Comparison of ENCODE assay signal across 18 cellular contexts in genomic region chr5:114830114-114830513, GRCh38.
DNase-seq lines count a peak whose midpoint lies in the region; ATAC-seq, FAIRE-seq and TF ChIP-seq lines count a peak whose summit lies in the region.
"Had no signal": no experiment of that assay in that cellular context is flagged by ENCODE, and none has a peak within 500 bp of the region (broad histone marks: within the 10 kb centered on the region; RNA-seq: fewer than 3 reads in every experiment).

No MANE protein-coding gene starts in this region.

- no peak for FAIRE-seq in D721Med (lab: Jason Lieb, UNC)
- FAIRE-seq: GM12892 had no signal

- H3K9me3 Mint-ChIP-seq in nephron progenitor cell = peaks cover 21% of the 10 kb centered on the region
- H3K9me3 Mint-ChIP-seq in stimulated activated effector memory CD8-positive, alpha-beta T cell treated with anti-CD3 and anti-CD28 coated beads, Interleukin-12 subunit alpha, Interleukin-12 subunit beta, amount 100 ng/mL, for 72 hours = peaks cover 5% of the 10 kb centered on the region

- no peaks in the 10 kb centered on the region for H3K36me3 ChIP-seq in SJCRH30

- H3K27me3 Mint-ChIP-seq in nephron progenitor cell (ENCODE audit: low read depth, poor library complexity) (peaks cover 8% of the 10 kb centered on the region), T-helper 17 cell (no peaks in the 10 kb centered on the region)
- H3K27me3 Mint-ChIP-seq: B cell; CD4-positive, alpha-beta T cell had no signal

- H3K36me3 Mint-ChIP-seq in nephron progenitor cell (ENCODE audit: low read depth) (no peaks in the 10 kb centered on the region), T-helper 17 cell (ENCODE audit: low read depth) (no peaks in the 10 kb centered on the region)
- no peaks in the 10 kb centered on the region for H3K36me3 Mint-ChIP-seq in stimulated activated effector memory CD8-positive, alpha-beta T cell treated with anti-CD3 and anti-CD28 coated beads, Interleukin-12 subunit alpha, Interleukin-12 subunit beta, amount 100 ng/mL, for 72 hours

- TF ChIP-seq CTCF in nephron progenitor cell (IDR thresholded peaks at IDR 0.05) = no peak
- TF ChIP-seq CTCF in D721Med (IDR thresholded peaks at IDR 0.05; ENCODE audit: insufficient read depth, missing control alignments) = no peak

- H3K4me1 Mint-ChIP-seq in nephron progenitor cell (no peaks in the 10 kb centered on the region), T-helper 17 cell (no peaks in the 10 kb centered on the region)
- H3K4me1 Mint-ChIP-seq in stimulated activated effector memory CD8-positive, alpha-beta T cell treated with anti-CD3 and anti-CD28 coated beads, Interleukin-12 subunit alpha, Interleukin-12 subunit beta, amount 100 ng/mL, for 72 hours = no peaks in the 10 kb centered on the region

- H3K4me3 Mint-ChIP-seq in nephron progenitor cell = no peak overlapping the region
- H3K4me3 Mint-ChIP-seq in stimulated activated effector memory CD8-positive, alpha-beta T cell treated with anti-CD3 and anti-CD28 coated beads, Interleukin-12 subunit alpha, Interleukin-12 subunit beta, amount 100 ng/mL, for 72 hours = no peak overlapping the region
- no peak overlapping the region for H3K4me3 Mint-ChIP-seq in T-helper 17 cell
- H3K4me3 Mint-ChIP-seq: B cell; CD4-positive, alpha-beta T cell had no signal

- H3K27ac ChIP-seq in SJCRH30 = no peak overlapping the region

- H3K9me3 ChIP-seq in SJCRH30 (replicated peaks) (no peaks in the 10 kb centered on the region), T-helper 17 cell (ENCODE audit: control insufficient read depth, low read length, poor library complexity, severe bottlenecking) (no peaks in the 10 kb centered on the region)

- H3K4me3 ChIP-seq in SJCRH30 = no peak overlapping the region

- 0 out of 2 replicates have a peak, but pooled peaks cover 4% of the 10 kb centered on the region for H3K4me1 ChIP-seq in SJCRH30

- DNase-seq in DMS53 treated with DMSO at 0.1 percent for 48 hours (lab: John Stamatoyannopoulos, UW; ENCODE audit: unreplicated experiment) = peak; percentile 1
- peak; percentile 50 to 68 for DNase-seq in SJCRH30
- DNase-seq in nephron progenitor cell = peak; percentile 3
- DNase-seq in stimulated activated effector memory CD8-positive, alpha-beta T cell treated with anti-CD3 and anti-CD28 coated beads, Interleukin-12 subunit alpha, Interleukin-12 subunit beta, amount 100 ng/mL, for 72 hours (ENCODE audit: low spot score in 2 of 2) = no peak
- no peak for DNase-seq in OCI-M1 (lab: John Stamatoyannopoulos, UW)
- no peak for DNase-seq in NCI-H524 treated with DMSO at 0.1 percent for 48 hours (lab: John Stamatoyannopoulos, UW)
- DNase-seq in T-helper 17 cell = no peak
- DNase-seq in D721Med (ENCODE audit: insufficient read length, low spot score) = no peak
- DNase-seq: ACHN; C1 segment of cervical spinal cord; Calu3; CD4-positive, alpha-beta T cell; DND-41; GDM1; IMR-90 had no signal

- no peaks in the 10 kb centered on the region for H3K27me3 ChIP-seq in SJCRH30

- peak; percentile 11 for ATAC-seq in stimulated activated effector memory CD8-positive, alpha-beta T cell treated with anti-CD3 and anti-CD28 coated beads, Interleukin-12 subunit alpha, Interleukin-12 subunit beta, amount 100 ng/mL, for 72 hours
- no peak for ATAC-seq in T-helper 17 cell
- ATAC-seq: HCT116 had no signal

- H3K27ac Mint-ChIP-seq in nephron progenitor cell = no peak overlapping the region
- no peak overlapping the region for H3K27ac Mint-ChIP-seq in stimulated activated effector memory CD8-positive, alpha-beta T cell treated with anti-CD3 and anti-CD28 coated beads, Interleukin-12 subunit alpha, Interleukin-12 subunit beta, amount 100 ng/mL, for 72 hours
- H3K27ac Mint-ChIP-seq in T-helper 17 cell = no peak overlapping the region
- H3K27ac Mint-ChIP-seq: B cell; CD4-positive, alpha-beta T cell had no signal

Comparison
In these comparisons a context has a peak if more than half of its experiments do, and no peak if none do; other contexts are left out.
1. DNase-seq: peak in DMS53 treated with DMSO at 0.1 percent for 48 hours (single experiment), SJCRH30 (2 of 2) and nephron progenitor cell (single experiment); none in stimulated activated effector memory CD8-positive, alpha-beta T cell treated with anti-CD3 and anti-CD28 coated beads, Interleukin-12 subunit alpha, Interleukin-12 subunit beta, amount 100 ng/mL, for 72 hours (0 of 2), OCI-M1 (single experiment), NCI-H524 treated with DMSO at 0.1 percent for 48 hours (single experiment), T-helper 17 cell (0 of 3) and D721Med (single experiment).